24 cellular contexts compared by ENCODE assay signal in genomic region chr14:50620341-50620740, GRCh38. TPM values are rescaled to one million over a fixed set of nuclear protein-coding genes. Genes with fewer than 3 reads are reported as not detected.
DNase-seq lines count a peak whose midpoint lies in the region; FAIRE-seq and TF ChIP-seq lines count a peak whose summit lies in the region.
"Had no signal": no experiment of that assay in that cellular context is flagged by ENCODE, and none has a peak within 500 bp of the region (broad histone marks: within the 10 kb centered on the region; RNA-seq: fewer than 3 reads in every experiment).

No MANE protein-coding gene starts in this region.

- H3K4me2 ChIP-seq in neuronal stem cell (ENCODE audit: insufficient read depth, low read length, poor library complexity, severe bottlenecking) (no peak overlapping the region), mesenchymal stem cell (ENCODE audit: low read length, poor library complexity, severe bottlenecking) (no peak overlapping the region)
- H3K4me2 ChIP-seq: PC-9 had no signal

- TF ChIP-seq CTCF in bronchial epithelial cell (IDR thresholded peaks at IDR 0.05; ENCODE audit: insufficient read depth, low read length, severe bottlenecking) = no peak
- TF ChIP-seq CTCF in esophagus muscularis mucosa (IDR thresholded peaks at IDR 0.05) = no peak

- H3K4ac ChIP-seq in neuronal stem cell (ENCODE audit: low read length) (no peak overlapping the region), mesenchymal stem cell (ENCODE audit: low read depth in 1 of 2, low read length in 2 of 2) (no peak overlapping the region)

- no peak overlapping the region for H3K4me3 ChIP-seq in bronchial epithelial cell (ENCODE audit: low read depth, low read length)
- H3K4me3 ChIP-seq in neuronal stem cell (ENCODE audit: low read length in 2 of 2) = no peak overlapping the region
- H3K4me3 ChIP-seq in mesenchymal stem cell (ENCODE audit: insufficient read depth in 1 of 2, low read depth in 1 of 2, low read length in 2 of 2) = no peak overlapping the region
- no peak overlapping the region for H3K4me3 ChIP-seq in esophagus muscularis mucosa
- H3K4me3 ChIP-seq: PC-9, uterus had no signal

- H3K27ac ChIP-seq in neuronal stem cell (replicated peaks; ENCODE audit: low read length) (no peak overlapping the region), mesenchymal stem cell (ENCODE audit: low read length, poor library complexity, severe bottlenecking) (no peak overlapping the region), esophagus muscularis mucosa (replicated peaks in 1 of 4) (no peak overlapping the region)
- H3K27ac ChIP-seq: PC-9, uterus had no signal

- H2BK15ac ChIP-seq in neuronal stem cell (ENCODE audit: low read length) = no peak overlapping the region
- H2BK15ac ChIP-seq in mesenchymal stem cell (ENCODE audit: low read depth, poor library complexity, severe bottlenecking) = no peak overlapping the region

- FAIRE-seq in bronchial epithelial cell (lab: Jason Lieb, UNC) = no peak
- FAIRE-seq: A204.1, colon, endometrium had no signal

- no peaks in the 10 kb centered on the region for H3K79me1 ChIP-seq in neuronal stem cell (ENCODE audit: low read depth, low read length)
- no peaks in the 10 kb centered on the region for H3K79me1 ChIP-seq in mesenchymal stem cell (replicated peaks; ENCODE audit: low read length, poor library complexity, severe bottlenecking)

- H2AK5ac ChIP-seq in neuronal stem cell (ENCODE audit: low read depth, low read length) (no peak overlapping the region), mesenchymal stem cell (ENCODE audit: low read length, severe bottlenecking) (no peak overlapping the region)

- no peak for TF ChIP-seq POLR2A in esophagus muscularis mucosa (IDR thresholded peaks at IDR 0.05; ENCODE audit: low read depth)

- H3K27me3 ChIP-seq in bronchial epithelial cell (ENCODE audit: control insufficient read depth, insufficient read depth, low read length) = no peaks in the 10 kb centered on the region
- H3K27me3 ChIP-seq in neuronal stem cell (ENCODE audit: control insufficient read depth in 3 of 3, insufficient read depth in 3 of 3, low read depth in 1 of 3, low read length in 3 of 3) = no peaks in the 10 kb centered on the region
- H3K27me3 ChIP-seq in mesenchymal stem cell (ENCODE audit: control insufficient read depth in 1 of 2, insufficient read depth in 1 of 2, low read length in 2 of 2) = no peaks in the 10 kb centered on the region
- H3K27me3 ChIP-seq in esophagus muscularis mucosa = no peaks in the 10 kb centered on the region
- H3K27me3 ChIP-seq: uterus had no signal

- H3K4me1 ChIP-seq in neuronal stem cell (ENCODE audit: control insufficient read depth in 2 of 2, insufficient read depth in 1 of 2, low read depth in 1 of 2, low read length in 2 of 2) (no peaks in the 10 kb centered on the region), mesenchymal stem cell (ENCODE audit: control insufficient read depth, insufficient read depth, low read depth, low read length) (no peaks in the 10 kb centered on the region), esophagus muscularis mucosa (no peaks in the 10 kb centered on the region)
- H3K4me1 ChIP-seq: uterus had no signal

- H4K8ac ChIP-seq in neuronal stem cell (ENCODE audit: low read depth, low read length) = no peak overlapping the region
- H4K8ac ChIP-seq in mesenchymal stem cell (ENCODE audit: low read length) = no peak overlapping the region

- no peak overlapping the region for H3K14ac ChIP-seq in neuronal stem cell (ENCODE audit: low read length)
- no peak overlapping the region for H3K14ac ChIP-seq in mesenchymal stem cell (ENCODE audit: low read length in 2 of 2)

- no peaks in the 10 kb centered on the region for H3K36me3 ChIP-seq in bronchial epithelial cell (ENCODE audit: control insufficient read depth, insufficient read depth, low read length)
- H3K36me3 ChIP-seq in neuronal stem cell (replicated peaks in 1 of 2; ENCODE audit: control insufficient read depth in 2 of 2, insufficient read depth in 2 of 2, low read length in 2 of 2) = peaks cover 0 to 47% of the 10 kb centered on the region in 2 donors
- peaks cover 3 to 51% of the 10 kb centered on the region in 2 experiments for H3K36me3 ChIP-seq in mesenchymal stem cell (ENCODE audit: control insufficient read depth in 1 of 2, insufficient read depth in 2 of 2, low read depth in 1 of 2, low read length in 2 of 2)
- peaks cover 0 to 49% (median 9%) of the 10 kb centered on the region in 4 donors for H3K36me3 ChIP-seq in esophagus muscularis mucosa
- H3K36me3 ChIP-seq: uterus had no signal

- DNase-seq in COLO829 (ENCODE audit: low spot score) (peak; percentile 42), M059J (ENCODE audit: low read depth) (peak; percentile 33), bronchial epithelial cell (ENCODE audit: low read depth) (peak; percentile 27), iris pigment epithelial cell (ENCODE audit: low read depth) (peak; percentile 56), neuronal stem cell (ENCODE audit: low spot score) (no peak), NCI-H1694 treated with DMSO at 0.1 percent for 48 hours (lab: John Stamatoyannopoulos, UW) (no peak), mesenchymal stem cell (no peak), esophagus muscularis mucosa (ENCODE audit: extremely low spot score) (no peak)
- DNase-seq: activated CD4-positive, CD25-positive, alpha-beta regulatory T cell treated with anti-CD3 and anti-CD28 coated beads, Interleukin-2, amount 50 U/mL, for 72 hours; activated CD8-positive, alpha-beta T cell treated with anti-CD3 and anti-CD28 coated beads for 36 hours; activated naive CD8-positive, alpha-beta T cell treated with anti-CD3 and anti-CD28 coated beads for 36 hours; CD8-positive, alpha-beta memory T cell; DMS53; H7; head of caudate nucleus; left colon; naive B cell; NCI-H2029 treated with DMSO at 0.1 percent for 48 hours; NCI-H2227 treated with DMSO at 0.1 percent for 48 hours; PC-9; uterus had no signal

- H2BK120ac ChIP-seq in neuronal stem cell (ENCODE audit: low read depth, low read length) (no peak overlapping the region), mesenchymal stem cell (ENCODE audit: low read depth, low read length) (no peak overlapping the region)

- H4K91ac ChIP-seq in neuronal stem cell (ENCODE audit: low read depth, low read length, poor library complexity) (no peak overlapping the region), mesenchymal stem cell (ENCODE audit: low read length) (no peak overlapping the region)

- H2AFZ ChIP-seq in neuronal stem cell (ENCODE audit: low read length) = no peak overlapping the region
- no peak overlapping the region for H2AFZ ChIP-seq in mesenchymal stem cell (ENCODE audit: low read depth, low read length)
- H2AFZ ChIP-seq: PC-9 had no signal

- H3K9me3 ChIP-seq in neuronal stem cell (replicated peaks in 1 of 2; ENCODE audit: control insufficient read depth in 2 of 2, insufficient read depth in 1 of 2, low read depth in 1 of 2, low read length in 2 of 2) (peaks cover 0 to 7% of the 10 kb centered on the region in 2 donors), mesenchymal stem cell (ENCODE audit: control insufficient read depth, low read length) (no peaks in the 10 kb centered on the region), esophagus muscularis mucosa (no peaks in the 10 kb centered on the region)
- H3K9me3 ChIP-seq: uterus had no signal

- no peak for TF ChIP-seq EP300 in esophagus muscularis mucosa (IDR thresholded peaks at IDR 0.05)

- H3K9ac ChIP-seq in neuronal stem cell (ENCODE audit: low read depth, low read length, poor library complexity) (no peak overlapping the region), mesenchymal stem cell (ENCODE audit: low read length) (no peak overlapping the region)

- intact Hi-C loops in esophagus muscularis mucosa (cut with DNase I) = no loop called here

- WGBS in neuronal stem cell (ENCODE audit: extremely low coverage in 2 of 2, insufficient read length in 2 of 2, insufficient replicate concordance in 1 of 2), 2 donors = no CpG with 5 or more reads among the region's 4 CpGs
- 81% methylated on average over 4 of the region's 4 CpGs for WGBS in mesenchymal stem cell
- WGBS in esophagus muscularis mucosa = 81% methylated on average over 4 of the region's 4 CpGs

- no peak overlapping the region for H2BK5ac ChIP-seq in neuronal stem cell (ENCODE audit: low read length)
- no peak overlapping the region for H2BK5ac ChIP-seq in mesenchymal stem cell (ENCODE audit: low read depth, low read length, poor library complexity, severe bottlenecking)

- H3K18ac ChIP-seq in neuronal stem cell (ENCODE audit: low read length) = no peak overlapping the region
- H3K18ac ChIP-seq in mesenchymal stem cell (ENCODE audit: low read depth in 1 of 2, low read length in 2 of 2) = no peak overlapping the region

- no peak overlapping the region for H2BK12ac ChIP-seq in neuronal stem cell (ENCODE audit: low read length)
- H2BK12ac ChIP-seq in mesenchymal stem cell (ENCODE audit: low read length in 2 of 2) = no peak overlapping the region

- H3K23ac ChIP-seq in neuronal stem cell (ENCODE audit: low read depth, low read length, poor library complexity) = no peak overlapping the region
- no peak overlapping the region for H3K23ac ChIP-seq in mesenchymal stem cell (ENCODE audit: low read length in 2 of 2)

RNA-seq across cellular contexts. Expression of gene SAV1, which starts 47.8 kb away (rescaled TPM):
- 9.2 and 14.1 TPM in 2 replicates for total RNA-seq in M059J (2014; rRNA removed; shearing (Covaris generic))
- total RNA-seq in bronchial epithelial cell (26.9 and 28.7 TPM in 2 replicates), esophagus muscularis mucosa (10 to 100 TPM; 34.5 to 48.5 (median 40.2) TPM)
- 29.2 TPM for polyA plus RNA-seq in neuronal stem cell (2013, experiment 1 of 2)
- polyA plus RNA-seq in neuronal stem cell (2013, experiment 2 of 2) = 30.1 TPM
- polyA plus RNA-seq in mesenchymal stem cell (2013, experiment 1 of 2) = 22.8 TPM
- 23.0 TPM for polyA plus RNA-seq in mesenchymal stem cell (2013, experiment 2 of 2)

Comparison
In these comparisons a context has a peak if more than half of its experiments do, and no peak if none do; other contexts are left out.
1. DNase-seq: peak in COLO829 (single experiment), M059J (single experiment), bronchial epithelial cell (single experiment) and iris pigment epithelial cell (single experiment); none in neuronal stem cell (single experiment), NCI-H1694 treated with DMSO at 0.1 percent for 48 hours (single experiment), mesenchymal stem cell (single experiment) and esophagus muscularis mucosa (single experiment).